ENCODE assay signal across 1 cellular context in the genomic region with DNA sequence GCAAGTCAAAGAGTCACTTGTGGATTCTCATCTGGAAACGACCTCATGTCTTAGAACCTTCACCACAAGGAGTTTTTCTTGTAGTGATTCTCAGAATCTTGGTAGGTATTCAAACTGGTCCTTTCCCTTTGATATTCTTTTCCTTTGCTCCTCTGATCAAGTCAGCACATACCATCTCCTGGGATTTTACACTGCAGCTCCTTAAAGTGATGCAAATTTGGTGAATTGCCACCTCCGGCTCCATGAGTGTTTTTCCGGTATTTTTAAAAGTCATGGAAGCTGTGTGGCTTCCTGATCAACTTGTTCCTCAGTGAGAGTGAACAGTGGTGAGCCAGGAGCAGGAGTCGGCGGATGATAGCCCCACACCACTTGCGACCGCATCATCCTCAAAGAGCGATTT.
TF ChIP-seq lines count a peak whose summit lies in the region.

No MANE protein-coding gene starts in this region.

TF ChIP-seq in K562, 482 proteins besides CTCF, POLR2A, EP300 and RAD21 (continued from another document):
- TF ChIP-seq, protein P1, sequence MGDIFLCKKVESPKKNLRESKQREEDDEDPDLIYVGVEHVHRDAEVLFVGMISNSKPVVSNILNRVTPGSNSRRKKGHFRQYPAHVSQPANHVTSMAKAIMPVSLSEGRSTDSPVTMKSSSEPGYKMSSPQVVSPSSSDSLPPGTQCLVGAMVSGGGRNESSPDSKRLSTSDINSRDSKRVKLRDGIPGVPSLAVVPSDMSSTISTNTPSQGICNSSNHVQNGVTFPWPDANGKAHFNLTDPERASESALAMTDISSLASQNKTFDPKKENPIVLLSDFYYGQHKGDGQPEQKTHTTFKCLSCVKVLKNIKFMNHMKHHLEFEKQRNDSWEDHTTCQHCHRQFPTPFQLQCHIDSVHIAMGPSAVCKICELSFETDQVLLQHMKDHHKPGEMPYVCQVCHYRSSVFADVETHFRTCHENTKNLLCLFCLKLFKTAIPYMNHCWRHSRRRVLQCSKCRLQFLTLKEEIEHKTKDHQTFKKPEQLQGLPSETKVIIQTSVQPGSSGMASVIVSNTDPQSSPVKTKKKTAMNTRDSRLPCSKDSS (IDR thresholded peaks at IDR 0.05; ENCODE audit: low read depth, partially characterized antibody) = no peak
TF ChIP-seq in K562: peak in this region for 0.
